In the genomic region with DNA sequence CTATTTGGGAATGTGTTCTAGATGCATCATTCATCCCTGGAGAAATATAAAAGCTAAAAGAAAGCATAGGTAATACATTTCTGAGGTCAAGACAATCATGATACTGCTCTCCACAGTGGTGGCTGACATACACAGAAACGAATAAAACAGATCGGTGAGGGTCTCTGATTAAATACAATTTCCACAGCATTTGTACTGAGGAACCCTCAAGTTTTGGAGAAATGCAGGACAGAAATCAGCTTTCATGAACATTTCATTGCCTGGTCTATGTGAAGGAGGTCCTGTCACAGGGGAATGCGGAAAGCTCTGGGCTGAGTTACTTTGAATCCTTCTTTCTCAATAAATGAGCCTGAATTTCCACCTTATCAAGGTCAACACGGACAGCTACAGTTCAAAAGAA, we compare ENCODE assay signal across 2 cellular contexts.
TF ChIP-seq lines count a peak whose summit lies in the region.

No MANE protein-coding gene starts in this region.

TF ChIP-seq in GM23338, 12 proteins besides CTCF, POLR2A, EP300 and RAD21:
- TF ChIP-seq ZNF114 (CRISPR knock-in tag; IDR thresholded peaks at IDR 0.05) = no peak
- no peak for TF ChIP-seq POLR2AphosphoS5 (IDR thresholded peaks at IDR 0.05; ENCODE audit: low read depth)
- TF ChIP-seq JUNB (IDR thresholded peaks at IDR 0.05; ENCODE audit: unreplicated experiment) = no peak
- TF ChIP-seq CREB1 (CRISPR knock-in tag; IDR thresholded peaks at IDR 0.05; ENCODE audit: low read depth) = no peak
- TF ChIP-seq STAT1 (IDR thresholded peaks at IDR 0.05; ENCODE audit: unreplicated experiment) = no peak

TF ChIP-seq in K562, 482 proteins besides CTCF, POLR2A, EP300 and RAD21 (continued from another document):
- TF ChIP-seq CBX8 (IDR thresholded peaks at IDR 0.05; ENCODE audit: borderline replicate concordance, extremely low read depth, low read depth, low read length, poor library complexity, severe bottlenecking) = peak; percentile 97
- TF ChIP-seq ZNF311 (CRISPR knock-in tag; IDR thresholded peaks at IDR 0.05) = no peak
TF ChIP-seq in K562: peak in this region for 2.
